In the genomic region with DNA sequence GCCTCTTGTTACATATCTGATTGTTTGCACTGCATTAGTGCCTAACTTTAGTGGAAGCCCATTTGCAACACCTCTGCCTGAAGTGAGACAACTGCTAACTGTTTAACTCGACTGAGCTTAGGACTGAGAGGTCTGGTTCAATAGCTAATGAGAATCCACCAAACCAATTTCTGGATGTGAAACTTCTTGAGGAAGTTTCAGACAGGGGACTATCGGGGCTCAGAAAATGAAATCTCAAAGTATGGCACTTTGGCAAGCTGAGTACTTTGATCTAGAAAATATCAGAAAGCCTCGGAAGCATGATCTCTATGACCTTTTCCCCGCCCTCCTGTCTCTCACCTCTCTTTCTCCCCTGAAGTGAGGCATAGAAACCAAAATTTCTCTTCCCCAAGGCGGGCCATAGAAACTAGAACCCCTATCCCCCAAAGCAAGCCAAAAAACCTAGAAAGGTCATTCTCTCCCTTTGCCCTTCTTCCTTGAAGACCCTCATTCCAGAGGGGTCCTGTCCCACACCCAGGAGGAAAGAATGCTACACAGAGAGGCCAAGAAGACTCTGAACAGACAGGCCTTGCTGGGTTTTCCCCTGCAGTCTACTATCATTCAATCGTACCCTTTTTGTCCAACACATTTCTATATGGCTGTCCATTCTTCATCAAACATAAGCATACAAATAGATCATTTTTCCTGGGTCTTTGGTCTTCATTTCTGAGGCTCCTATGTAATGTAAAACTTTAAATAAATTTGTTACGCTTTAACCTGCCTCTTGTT, we compare ENCODE assay signal across 14 cellular contexts.
DNase-seq lines count a peak whose midpoint lies in the region; ATAC-seq lines count a peak whose summit lies in the region.
"Had no signal": no experiment of that assay in that cellular context is flagged by ENCODE, and none has a peak within 500 bp of the region (broad histone marks: within the 10 kb centered on the region; RNA-seq: fewer than 3 reads in every experiment).

No MANE protein-coding gene starts in this region.

- H2AFZ ChIP-seq in neuronal stem cell (ENCODE audit: low read length), result no peak overlapping the region

- no peaks in the 10 kb centered on the region for H3K36me3 Mint-ChIP-seq in activated T-helper 17 cell treated with anti-CD3 and anti-CD28 coated beads, Interleukin-2, amount 50 U/mL, for 72 hours (ENCODE audit: low read depth)
- no peaks in the 10 kb centered on the region for H3K36me3 Mint-ChIP-seq in natural killer cell treated with Interleukin-12 subunit alpha and Interleukin-12 subunit beta and Interleukin-15 and Interleukin-18, amount 100 ng/mL, for 72 hours

- H3K9ac ChIP-seq in neuronal stem cell (ENCODE audit: low read depth, low read length, poor library complexity), result no peak overlapping the region

- no peak overlapping the region for H4K8ac ChIP-seq in neuronal stem cell (ENCODE audit: low read depth, low read length)

- no peak overlapping the region for H2BK12ac ChIP-seq in neuronal stem cell (ENCODE audit: low read length)

- H3K9me3 Mint-ChIP-seq in activated T-helper 17 cell treated with anti-CD3 and anti-CD28 coated beads, Interleukin-2, amount 50 U/mL, for 72 hours, result no peaks in the 10 kb centered on the region
- H3K9me3 Mint-ChIP-seq in natural killer cell treated with Interleukin-12 subunit alpha and Interleukin-12 subunit beta and Interleukin-15 and Interleukin-18, amount 100 ng/mL, for 72 hours, result no peaks in the 10 kb centered on the region

- no peak overlapping the region for H3K4ac ChIP-seq in neuronal stem cell (ENCODE audit: low read length)

- H3K27ac ChIP-seq in neuronal stem cell (replicated peaks; ENCODE audit: low read length), result no peak overlapping the region
- H3K27ac ChIP-seq: C4-2B, thoracic aorta had no signal

- H3K79me1 ChIP-seq in neuronal stem cell (ENCODE audit: low read depth, low read length), result no peaks in the 10 kb centered on the region

- peak overlapping the region; percentile 39 for H3K27ac Mint-ChIP-seq in activated T-helper 17 cell treated with anti-CD3 and anti-CD28 coated beads, Interleukin-2, amount 50 U/mL, for 72 hours
- H3K27ac Mint-ChIP-seq in natural killer cell treated with Interleukin-12 subunit alpha and Interleukin-12 subunit beta and Interleukin-15 and Interleukin-18, amount 100 ng/mL, for 72 hours, result no peak overlapping the region

- H3K27me3 ChIP-seq in neuronal stem cell (ENCODE audit: control insufficient read depth in 3 of 3, insufficient read depth in 3 of 3, low read depth in 1 of 3, low read length in 3 of 3), result no peaks in the 10 kb centered on the region

- H3K4me3 ChIP-seq in neuronal stem cell (ENCODE audit: low read length in 2 of 2), result no peak overlapping the region
- H3K4me3 ChIP-seq: thoracic aorta had no signal

- H2BK15ac ChIP-seq in neuronal stem cell (ENCODE audit: low read length), result no peak overlapping the region

- H2BK5ac ChIP-seq in neuronal stem cell (ENCODE audit: low read length), result no peak overlapping the region

- no peaks in the 10 kb centered on the region for H3K27me3 Mint-ChIP-seq in activated T-helper 17 cell treated with anti-CD3 and anti-CD28 coated beads, Interleukin-2, amount 50 U/mL, for 72 hours
- peaks cover 0 to 7% of the 10 kb centered on the region in 2 donors for H3K27me3 Mint-ChIP-seq in natural killer cell treated with Interleukin-12 subunit alpha and Interleukin-12 subunit beta and Interleukin-15 and Interleukin-18, amount 100 ng/mL, for 72 hours

- H3K36me3 ChIP-seq in neuronal stem cell (replicated peaks in 1 of 2; ENCODE audit: control insufficient read depth in 2 of 2, insufficient read depth in 2 of 2, low read length in 2 of 2), result no peaks in the 10 kb centered on the region
- H3K36me3 ChIP-seq: thoracic aorta had no signal

- no peak overlapping the region for H3K14ac ChIP-seq in neuronal stem cell (ENCODE audit: low read length)

- H3K18ac ChIP-seq in neuronal stem cell (ENCODE audit: low read length), result no peak overlapping the region

- H3K4me1 Mint-ChIP-seq in activated T-helper 17 cell treated with anti-CD3 and anti-CD28 coated beads, Interleukin-2, amount 50 U/mL, for 72 hours, result peaks cover 5% of the 10 kb centered on the region
- peaks cover 7 to 8% of the 10 kb centered on the region in 2 donors for H3K4me1 Mint-ChIP-seq in natural killer cell treated with Interleukin-12 subunit alpha and Interleukin-12 subunit beta and Interleukin-15 and Interleukin-18, amount 100 ng/mL, for 72 hours (ENCODE audit: low read depth in 2 of 2)

- H3K4me1 ChIP-seq in neuronal stem cell (ENCODE audit: control insufficient read depth in 2 of 2, insufficient read depth in 1 of 2, low read depth in 1 of 2, low read length in 2 of 2), result no peaks in the 10 kb centered on the region

- no peak overlapping the region for H4K91ac ChIP-seq in neuronal stem cell (ENCODE audit: low read depth, low read length, poor library complexity)

- no peak overlapping the region for H2AK5ac ChIP-seq in neuronal stem cell (ENCODE audit: low read depth, low read length)

- no peaks in the 10 kb centered on the region for H3K9me3 ChIP-seq in neuronal stem cell (replicated peaks in 1 of 2; ENCODE audit: control insufficient read depth in 2 of 2, insufficient read depth in 1 of 2, low read depth in 1 of 2, low read length in 2 of 2)
- H3K9me3 ChIP-seq: thoracic aorta had no signal

- H3K4me2 ChIP-seq in neuronal stem cell (ENCODE audit: insufficient read depth, low read length, poor library complexity, severe bottlenecking), result no peak overlapping the region

- peak; percentile 65 for ATAC-seq in GM18499 (IDR thresholded peaks at IDR 0.05; ENCODE audit: insufficient read depth, unreplicated experiment)
- ATAC-seq in GM19455 (IDR thresholded peaks at IDR 0.05; ENCODE audit: unreplicated experiment), result peak; percentile 65
- peak; percentile 89 for ATAC-seq in HG03025 (IDR thresholded peaks at IDR 0.05; ENCODE audit: low FRiP score, unreplicated experiment)
- ATAC-seq in activated T-helper 17 cell treated with anti-CD3 and anti-CD28 coated beads, Interleukin-2, amount 50 U/mL, for 72 hours (replicated peaks), result no peak
- no peak for ATAC-seq in natural killer cell treated with Interleukin-12 subunit alpha and Interleukin-12 subunit beta and Interleukin-15 and Interleukin-18, amount 100 ng/mL, for 72 hours
- ATAC-seq: left colon had no signal

- WGBS in neuronal stem cell (ENCODE audit: extremely low coverage in 2 of 2, insufficient read length in 2 of 2, insufficient replicate concordance in 1 of 2), 2 donors, result no CpG with 5 or more reads among the region's 7 CpGs

- H2BK120ac ChIP-seq in neuronal stem cell (ENCODE audit: low read depth, low read length), result no peak overlapping the region

- H3K4me3 Mint-ChIP-seq in activated T-helper 17 cell treated with anti-CD3 and anti-CD28 coated beads, Interleukin-2, amount 50 U/mL, for 72 hours, result no peak overlapping the region
- H3K4me3 Mint-ChIP-seq in natural killer cell treated with Interleukin-12 subunit alpha and Interleukin-12 subunit beta and Interleukin-15 and Interleukin-18, amount 100 ng/mL, for 72 hours, result no peak overlapping the region

- no peak overlapping the region for H3K23ac ChIP-seq in neuronal stem cell (ENCODE audit: low read depth, low read length, poor library complexity)

- DNase-seq in neuronal stem cell (ENCODE audit: low spot score) (no peak), activated gamma-delta T cell treated with Interleukin-2 at 50 U/mL for 16 hours (no peak)
- DNase-seq in natural killer cell treated with Interleukin-12 subunit alpha and Interleukin-12 subunit beta and Interleukin-15 and Interleukin-18, amount 100 ng/mL, for 72 hours (ENCODE audit: low spot score), result no peak
- no peak for DNase-seq in stimulated activated CD4-positive, alpha-beta T cell treated with anti-CD3 and anti-CD28 coated beads, Interleukin-15, amount 100 ng/mL, for 24 hours
- DNase-seq: activated T-cell treated with anti-CD3 and anti-CD28 coated beads, Interleukin-2, amount 50 U/mL, for 1 hour; left colon; occipital lobe; stimulated activated CD4-positive, alpha-beta T cell treated with anti-CD3 and anti-CD28 coated beads, Interleukin-4, amount 100 ng/mL, for 1 hour had no signal

Comparison
In these comparisons a context has a peak if more than half of its experiments do, and no peak if none do; other contexts are left out.
1. ATAC-seq: peak in GM18499 (single experiment), GM19455 (single experiment) and HG03025 (single experiment); none in activated T-helper 17 cell treated with anti-CD3 and anti-CD28 coated beads, Interleukin-2, amount 50 U/mL, for 72 hours (single experiment) and natural killer cell treated with Interleukin-12 subunit alpha and Interleukin-12 subunit beta and Interleukin-15 and Interleukin-18, amount 100 ng/mL, for 72 hours (0 of 2).